ENCODE assay signal across 10 cellular contexts in genomic region chr16:70687172-70687531, GRCh38. TPM values are rescaled to one million over a fixed set of nuclear protein-coding genes. Genes with fewer than 3 reads are reported as not detected.
DNase-seq lines count a peak whose midpoint lies in the region; ATAC-seq and TF ChIP-seq lines count a peak whose summit lies in the region.
"Had no signal": no experiment of that assay in that cellular context is flagged by ENCODE, and none has a peak within 500 bp of the region (broad histone marks: within the 10 kb centered on the region; RNA-seq: fewer than 3 reads in every experiment).

No MANE protein-coding gene starts in this region.

- H3K4me1 ChIP-seq in esophagus (ENCODE audit: control insufficient read depth in 2 of 2, insufficient read depth in 2 of 2, low read length in 1 of 2) (peaks cover 37 to 64% of the 10 kb centered on the region in 2 donors), trophoblast cell (ENCODE audit: control insufficient read depth in 1 of 2, insufficient read depth in 2 of 2, low read length in 2 of 2) (peaks cover 46 to 57% of the 10 kb centered on the region in 2 experiments)

- H2BK120ac ChIP-seq in trophoblast cell (ENCODE audit: insufficient read depth, low read length, poor library complexity): no peak overlapping the region

- H3K36me3 ChIP-seq in esophagus (ENCODE audit: control insufficient read depth in 2 of 2, insufficient read depth in 2 of 2, low read length in 1 of 2) (peaks cover 0 to 6% of the 10 kb centered on the region in 2 donors), trophoblast cell (ENCODE audit: control insufficient read depth in 1 of 2, insufficient read depth in 2 of 2, low read length in 2 of 2) (peaks cover 8 to 14% of the 10 kb centered on the region in 2 experiments)

- H2AFZ ChIP-seq in trophoblast cell (ENCODE audit: insufficient read depth, low read length, poor library complexity): no peak overlapping the region

- peaks cover 27% of the 10 kb centered on the region for H3K79me1 ChIP-seq in trophoblast cell (ENCODE audit: low read length)

- H3K23ac ChIP-seq in trophoblast cell (ENCODE audit: low read length): no peak overlapping the region

- no peaks in the 10 kb centered on the region for H3K9me3 ChIP-seq in esophagus (ENCODE audit: control insufficient read depth in 2 of 2, insufficient read depth in 1 of 2, low read depth in 1 of 2, low read length in 1 of 2)
- H3K9me3 ChIP-seq in trophoblast cell (ENCODE audit: insufficient read depth, low read depth, low read length): no peaks in the 10 kb centered on the region

- no peak overlapping the region for H3K4me3 ChIP-seq in esophagus (ENCODE audit: low read depth in 1 of 2, low read length in 2 of 2)
- no peak overlapping the region for H3K4me3 ChIP-seq in trophoblast cell (ENCODE audit: low read depth, low read length)

- ATAC-seq in GM19035 (IDR thresholded peaks at IDR 0.05; ENCODE audit: unreplicated experiment): no peak

- no peak overlapping the region for H3K4me2 ChIP-seq in trophoblast cell (ENCODE audit: low read length)

- H3K79me2 ChIP-seq in trophoblast cell (ENCODE audit: control insufficient read depth, insufficient read depth, low read length, poor library complexity): peaks cover 31% of the 10 kb centered on the region

- DNase-seq in NCI-H82 (lab: John Stamatoyannopoulos, UW): peak; percentile 40
- no peak for DNase-seq in trophoblast cell
- DNase-seq in NCI-H2081 (lab: John Stamatoyannopoulos, UW): no peak
- DNase-seq in EL: no peak
- no peak for DNase-seq in NCI-H128 (lab: John Stamatoyannopoulos, UW; ENCODE audit: unreplicated experiment)
- DNase-seq: foreskin melanocyte, NCI-H187 had no signal

- no peak overlapping the region for H3K4ac ChIP-seq in trophoblast cell (ENCODE audit: low read depth, low read length)

- H3K27me3 ChIP-seq in esophagus (ENCODE audit: control insufficient read depth in 1 of 2, insufficient read depth in 2 of 2, low read length in 2 of 2) (no peaks in the 10 kb centered on the region), trophoblast cell (ENCODE audit: insufficient read depth, low read length) (no peaks in the 10 kb centered on the region)

- no peak overlapping the region for H3K14ac ChIP-seq in trophoblast cell (ENCODE audit: low read length)

- H3K9ac ChIP-seq in trophoblast cell (ENCODE audit: low read length): no peak overlapping the region

- no peak overlapping the region for H2BK5ac ChIP-seq in trophoblast cell (ENCODE audit: low read depth, low read length, poor library complexity)

- no peak overlapping the region for H2AK5ac ChIP-seq in trophoblast cell (ENCODE audit: low read length)

- H3K27ac ChIP-seq in C4-2B (peak overlapping the region; percentile 81), esophagus (ENCODE audit: low read depth in 2 of 2, low read length in 1 of 2) (peak overlapping the region; percentile 92), trophoblast cell (ENCODE audit: low read depth, low read length) (no peak overlapping the region)

- no peak overlapping the region for H3K18ac ChIP-seq in trophoblast cell (ENCODE audit: low read length)

- H2BK12ac ChIP-seq in trophoblast cell (ENCODE audit: low read length): peak overlapping the region; percentile 83

- WGBS in esophagus, 2 donors: 48 to 54% methylated on average over 6 of the region's 6 CpGs
- no CpG with 5 or more reads among the region's 6 CpGs for whole genome bisulfite sequencing in trophoblast cell (ENCODE audit: extremely low coverage, insufficient coverage, insufficient read length)

- peak overlapping the region; percentile 40 for H4K91ac ChIP-seq in trophoblast cell (ENCODE audit: low read depth, low read length)

- H4K8ac ChIP-seq in trophoblast cell (ENCODE audit: low read depth, low read length): no peak overlapping the region

- no peak for TF ChIP-seq CTCF in C4-2B (conservative IDR thresholded peaks at IDR 0.05)

- H4K12ac ChIP-seq in trophoblast cell (ENCODE audit: low read depth, low read length): no peak overlapping the region

RNA-seq across cellular contexts. Expression of gene MTSS2, which starts 1.3 kb away (rescaled TPM):
- 10 to 100 TPM; 27.4 to 62.9 TPM for polyA plus RNA-seq in esophagus
- polyA plus RNA-seq in trophoblast cell (2013): 164 and 171 TPM in 2 replicates

RNA-seq across cellular contexts. Expression of gene IL34, which starts 40.8 kb away (rescaled TPM):
- 10 to 100 TPM; 22.9 to 32.7 TPM for polyA plus RNA-seq in esophagus
- 0.15 and 0.18 TPM in 2 replicates for polyA plus RNA-seq in trophoblast cell (2013)
